Comparison of ENCODE assay signal across 1 cellular context in genomic region chr4:1855334-1856070, GRCh38.
A peak's percentile ranks its signal among the peaks of the same experiment; 100 is the strongest.
TF ChIP-seq lines count a peak whose summit lies in the region.

No MANE protein-coding gene starts in this region.

TF ChIP-seq in HEK293, 187 proteins besides CTCF, POLR2A, EP300 and RAD21 (continued from another document):
- TF ChIP-seq ZNF350 (tag by site-specific recombination; IDR thresholded peaks at IDR 0.05) (no peak), ZNF416 (tag by site-specific recombination; IDR thresholded peaks at IDR 0.05) (no peak), ZBTB20 (tag by site-specific recombination; IDR thresholded peaks at IDR 0.05) (peak; percentile 68), MEIS1 (CRISPR knock-in tag; IDR thresholded peaks at IDR 0.05; ENCODE audit: borderline replicate concordance) (no peak), ZNF837 (tag by site-specific recombination; IDR thresholded peaks at IDR 0.05) (no peak), ZNF544 (tag by site-specific recombination; IDR thresholded peaks at IDR 0.05) (no peak), TSHZ1 (tag by site-specific recombination; IDR thresholded peaks at IDR 0.05; ENCODE audit: borderline replicate concordance) (no peak), ZNF510 (tag by site-specific recombination; IDR thresholded peaks at IDR 0.05; ENCODE audit: insufficient replicate concordance) (no peak), ZNF311 (tag by site-specific recombination; IDR thresholded peaks at IDR 0.05; ENCODE audit: borderline replicate concordance) (no peak), ZNF521 (tag by site-specific recombination; IDR thresholded peaks at IDR 0.05) (no peak), OSR2 (tag by site-specific recombination; IDR thresholded peaks at IDR 0.05) (no peak), KLF7 (tag by site-specific recombination; IDR thresholded peaks at IDR 0.05; ENCODE audit: borderline replicate concordance) (no peak), ZFP41 (tag by site-specific recombination; IDR thresholded peaks at IDR 0.05; ENCODE audit: borderline replicate concordance) (no peak), ZNF423 (tag by site-specific recombination; IDR thresholded peaks at IDR 0.05) (0 out of 2 replicates have a peak, but pooled peaks have one; percentile 42), ZNF174 (tag by site-specific recombination; IDR thresholded peaks at IDR 0.05) (no peak), KLF17 (tag by site-specific recombination; IDR thresholded peaks at IDR 0.05) (no peak), FEZF1 (tag by site-specific recombination; IDR thresholded peaks at IDR 0.05) (no peak), ZNF132 (tag by site-specific recombination; IDR thresholded peaks at IDR 0.05; ENCODE audit: borderline replicate concordance) (no peak), ZNF580 (tag by site-specific recombination; IDR thresholded peaks at IDR 0.05) (no peak), ZNF335 (tag by site-specific recombination; conservative IDR thresholded peaks at IDR 0.05) (peak; percentile 85), ZNF560 (tag by site-specific recombination; IDR thresholded peaks at IDR 0.05; ENCODE audit: borderline replicate concordance) (no peak), YY2 (tag by site-specific recombination; IDR thresholded peaks at IDR 0.05) (no peak), ZNF184 (tag by site-specific recombination; IDR thresholded peaks at IDR 0.05) (no peak), ZSCAN18 (tag by site-specific recombination; IDR thresholded peaks at IDR 0.05) (no peak), ZNF830 (tag by site-specific recombination; IDR thresholded peaks at IDR 0.05; ENCODE audit: low read depth) (no peak), ZNF121 (tag by site-specific recombination; IDR thresholded peaks at IDR 0.05) (no peak), PRDM2 (tag by site-specific recombination; IDR thresholded peaks at IDR 0.05; ENCODE audit: borderline replicate concordance) (no peak), PATZ1 (tag by site-specific recombination; IDR thresholded peaks at IDR 0.05) (no peak)
